In the genomic region with DNA sequence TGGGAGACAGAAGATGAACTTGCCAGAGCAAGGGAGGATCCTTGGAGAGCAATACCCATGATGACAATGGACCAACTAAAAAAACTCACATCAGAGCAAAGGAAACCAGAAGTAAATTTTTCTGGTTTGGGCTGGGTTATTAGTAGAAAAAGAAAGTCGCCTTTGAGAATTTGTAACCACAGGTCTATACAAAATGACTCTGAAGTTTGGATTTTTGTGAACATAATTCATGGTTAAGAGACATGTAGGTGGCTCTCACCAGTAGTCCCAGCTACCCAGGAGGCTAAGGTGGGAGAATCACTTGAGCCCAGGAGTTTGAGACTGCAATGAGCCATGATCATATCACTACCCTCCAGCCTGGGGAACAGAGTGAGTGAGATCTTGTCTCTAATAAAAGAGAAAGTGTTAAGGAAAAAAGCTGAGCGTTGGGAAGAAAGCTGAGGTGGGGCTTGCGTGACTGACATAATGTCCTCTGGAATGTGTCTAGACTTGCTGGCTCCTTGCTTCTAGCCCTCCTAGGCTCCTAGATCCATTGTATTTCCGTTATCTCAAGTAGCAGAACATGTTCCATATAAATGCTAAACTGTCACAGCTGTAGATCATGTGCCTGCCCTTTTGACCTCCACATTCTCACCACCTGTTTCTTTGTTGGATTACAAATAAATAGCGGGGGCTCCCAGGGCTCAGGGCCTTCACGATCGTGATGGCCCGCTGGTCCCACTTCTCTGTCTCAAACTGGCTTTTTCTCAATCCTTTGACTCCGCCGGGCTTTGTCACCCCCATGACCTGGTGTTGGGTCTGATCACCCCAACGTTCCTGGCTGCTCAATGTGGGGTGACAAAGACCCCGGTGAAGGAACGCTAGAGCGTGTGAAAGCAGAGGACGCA, we compare ENCODE assay signal across 1 cellular context.
A peak's percentile ranks its signal among the peaks of the same experiment; 100 is the strongest.
TF ChIP-seq lines count a peak whose summit lies in the region.

No MANE protein-coding gene starts in this region.

TF ChIP-seq in HEK293, 187 proteins besides CTCF, POLR2A, EP300 and RAD21 (continued from another document):
- TF ChIP-seq, protein P1, sequence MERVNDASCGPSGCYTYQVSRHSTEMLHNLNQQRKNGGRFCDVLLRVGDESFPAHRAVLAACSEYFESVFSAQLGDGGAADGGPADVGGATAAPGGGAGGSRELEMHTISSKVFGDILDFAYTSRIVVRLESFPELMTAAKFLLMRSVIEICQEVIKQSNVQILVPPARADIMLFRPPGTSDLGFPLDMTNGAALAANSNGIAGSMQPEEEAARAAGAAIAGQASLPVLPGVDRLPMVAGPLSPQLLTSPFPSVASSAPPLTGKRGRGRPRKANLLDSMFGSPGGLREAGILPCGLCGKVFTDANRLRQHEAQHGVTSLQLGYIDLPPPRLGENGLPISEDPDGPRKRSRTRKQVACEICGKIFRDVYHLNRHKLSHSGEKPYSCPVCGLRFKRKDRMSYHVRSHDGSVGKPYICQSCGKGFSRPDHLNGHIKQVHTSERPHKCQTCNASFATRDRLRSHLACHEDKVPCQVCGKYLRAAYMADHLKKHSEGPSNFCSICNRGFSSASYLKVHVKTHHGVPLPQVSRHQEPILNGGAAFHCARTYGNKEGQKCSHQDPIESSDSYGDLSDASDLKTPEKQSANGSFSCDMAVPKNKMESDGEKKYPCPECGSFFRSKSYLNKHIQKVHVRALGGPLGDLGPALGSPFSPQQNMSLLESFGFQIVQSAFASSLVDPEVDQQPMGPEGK (tag by site-specific recombination; IDR thresholded peaks at IDR 0.05): 0 out of 2 replicates have a peak, but pooled peaks have one; percentile 24
- TF ChIP-seq ZNF555 (tag by site-specific recombination; conservative IDR thresholded peaks at IDR 0.05) (no peak), ZNF518A (tag by site-specific recombination; conservative IDR thresholded peaks at IDR 0.05; ENCODE audit: low read depth) (0 out of 2 replicates have a peak, but pooled peaks have one; percentile 13), TRIM28 (IDR thresholded peaks at IDR 0.05; ENCODE audit: borderline replicate concordance, low read length) (peak; percentile 90), ZNF138 (tag by site-specific recombination; IDR thresholded peaks at IDR 0.05; ENCODE audit: borderline replicate concordance) (no peak), ZNF629 (tag by site-specific recombination; IDR thresholded peaks at IDR 0.05) (0 out of 2 replicates have a peak, but pooled peaks have one; percentile 22), ZNF335 (tag by site-specific recombination; conservative IDR thresholded peaks at IDR 0.05) (0 out of 2 replicates have a peak, but pooled peaks have one; percentile 36), ZNF37A (tag by site-specific recombination; IDR thresholded peaks at IDR 0.05) (no peak), ZNF394 (tag by site-specific recombination; IDR thresholded peaks at IDR 0.05; ENCODE audit: borderline replicate concordance) (no peak), ZBTB48 (tag by site-specific recombination; IDR thresholded peaks at IDR 0.05) (0 out of 2 replicates have a peak, but pooled peaks have one; percentile 18), PRDM10 (tag by site-specific recombination; IDR thresholded peaks at IDR 0.05) (0 out of 2 replicates have a peak, but pooled peaks have one; percentile 23), GLIS2 (tag by site-specific recombination; IDR thresholded peaks at IDR 0.05) (peak; percentile 5; the same call in 1 of the 2 replicates), TCF7L2 (IDR thresholded peaks at IDR 0.05; ENCODE audit: borderline replicate concordance, low read depth, low read length) (0 out of 2 replicates have a peak, but pooled peaks have one; percentile 48)
- TF ChIP-seq, protein P2, sequence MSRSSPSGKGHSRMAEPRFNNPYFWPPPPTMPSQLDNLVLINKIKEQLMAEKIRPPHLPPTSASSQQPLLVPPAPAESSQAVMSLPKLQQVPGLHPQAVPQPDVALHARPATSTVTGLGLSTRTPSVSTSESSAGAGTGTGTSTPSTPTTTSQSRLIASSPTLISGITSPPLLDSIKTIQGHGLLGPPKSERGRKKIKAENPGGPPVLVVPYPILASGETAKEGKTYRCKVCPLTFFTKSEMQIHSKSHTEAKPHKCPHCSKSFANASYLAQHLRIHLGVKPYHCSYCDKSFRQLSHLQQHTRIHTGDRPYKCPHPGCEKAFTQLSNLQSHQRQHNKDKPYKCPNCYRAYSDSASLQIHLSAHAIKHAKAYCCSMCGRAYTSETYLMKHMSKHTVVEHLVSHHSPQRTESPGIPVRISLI (tag by site-specific recombination; IDR thresholded peaks at IDR 0.05): peak; percentile 43; the same call in 1 of the 2 replicates
